ENCODE assay signal across 8 cellular contexts in the genomic region with DNA sequence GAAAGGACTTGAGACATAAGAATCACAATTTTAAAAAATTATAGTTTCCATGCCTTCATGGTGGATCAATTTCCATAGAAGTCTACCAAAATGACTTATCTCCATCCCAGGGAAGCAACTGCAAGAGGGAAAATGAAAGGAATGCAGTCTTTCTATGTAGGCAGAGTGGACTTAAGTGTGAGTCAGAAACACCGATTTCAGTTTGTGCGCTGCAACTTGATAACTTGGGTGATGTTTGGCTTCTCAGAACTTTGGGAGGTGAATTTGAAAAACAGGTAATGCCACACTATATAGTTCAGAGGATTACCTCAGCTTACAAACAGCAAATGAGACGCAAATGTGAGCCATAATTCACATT. TPM values are rescaled to one million over a fixed set of nuclear protein-coding genes. Genes with fewer than 3 reads are reported as not detected.
DNase-seq lines count a peak whose midpoint lies in the region; FAIRE-seq and TF ChIP-seq lines count a peak whose summit lies in the region.

No MANE protein-coding gene starts in this region.

- peaks cover 15% of the 10 kb centered on the region for H3K4me1 Mint-ChIP-seq in glutamatergic neuron (ENCODE audit: low read depth, unreplicated experiment)

- H3K36me3 ChIP-seq in WERI-Rb-1 (no peaks in the 10 kb centered on the region), small intestine (ENCODE audit: control insufficient read depth in 2 of 2, insufficient read depth in 2 of 2, low read length in 2 of 2) (no peaks in the 10 kb centered on the region)

- FAIRE-seq in H54 (lab: Jason Lieb, UNC) (no peak), small intestine (lab: Jason Lieb, UNC) (no peak)

- DNase-seq in H54 (ENCODE audit: insufficient read length, low spot score) (peak; percentile 55), WERI-Rb-1 (no peak), glutamatergic neuron (no peak), small intestine (no peak), DMS114 treated with DMSO at 0.1 percent for 48 hours (lab: John Stamatoyannopoulos, UW; ENCODE audit: unreplicated experiment) (no peak), NCI-H524 treated with DMSO at 0.1 percent for 48 hours (lab: John Stamatoyannopoulos, UW) (no peak), HUDEP-2 (lab: John Stamatoyannopoulos, UW; ENCODE audit: unreplicated experiment in 76 of 76) (no peak), NCI-H2196 treated with DMSO at 0.1 percent for 48 hours (lab: John Stamatoyannopoulos, UW; ENCODE audit: unreplicated experiment) (no peak)

- H3K27ac ChIP-seq in WERI-Rb-1 (no peak overlapping the region), small intestine (ENCODE audit: low read depth in 1 of 2, low read length in 1 of 2) (peak overlapping the region; percentile 86 to 99)

- WGBS in small intestine, 3 donors = 58 to 75% (median 60%) methylated on average over 3 of the region's 3 CpGs

- H3K27me3 Mint-ChIP-seq in glutamatergic neuron (ENCODE audit: unreplicated experiment) = peaks cover 4% of the 10 kb centered on the region

- peak overlapping the region; percentile 96 for H3K4me3 Mint-ChIP-seq in glutamatergic neuron (ENCODE audit: unreplicated experiment)

- H3K9me3 ChIP-seq in WERI-Rb-1 (ENCODE audit: severe bottlenecking) = no peaks in the 10 kb centered on the region
- H3K9me3 ChIP-seq in small intestine (ENCODE audit: control insufficient read depth, low read depth) = no peaks in the 10 kb centered on the region

- no peak for TF ChIP-seq POLR2A in H54 (IDR thresholded peaks at IDR 0.05; ENCODE audit: low read depth, low read length)

- peaks cover 8% of the 10 kb centered on the region for H3K9me3 Mint-ChIP-seq in glutamatergic neuron (ENCODE audit: unreplicated experiment)

- H3K36me3 Mint-ChIP-seq in glutamatergic neuron (ENCODE audit: unreplicated experiment) = no peaks in the 10 kb centered on the region

- TF ChIP-seq CTCF in WERI-Rb-1 (IDR thresholded peaks at IDR 0.05; ENCODE audit: low read depth, low read length) (no peak), glutamatergic neuron (IDR thresholded peaks at IDR 0.05; ENCODE audit: partially characterized antibody, unreplicated experiment) (no peak)

- H3K27me3 ChIP-seq in WERI-Rb-1 (ENCODE audit: insufficient read depth, low read depth, severe bottlenecking) = peaks cover 25% of the 10 kb centered on the region
- H3K27me3 ChIP-seq in small intestine (ENCODE audit: control insufficient read depth in 2 of 2, insufficient read depth in 2 of 2, low read length in 2 of 2) = no peaks in the 10 kb centered on the region

- peak overlapping the region; percentile 97 for H3K27ac Mint-ChIP-seq in glutamatergic neuron (ENCODE audit: unreplicated experiment)

- peaks cover 3% of the 10 kb centered on the region in 2 donors for H3K4me1 ChIP-seq in small intestine (ENCODE audit: control insufficient read depth in 2 of 2, insufficient read depth in 1 of 2, low read depth in 1 of 2, low read length in 1 of 2)

- H3K4me3 ChIP-seq in WERI-Rb-1 (ENCODE audit: low read depth, low read length) = peak overlapping the region; percentile 73
- peak overlapping the region in 1 of 2 donors; percentile 93 for H3K4me3 ChIP-seq in small intestine (ENCODE audit: low read depth in 1 of 2, low read length in 2 of 2)

RNA-seq across cellular contexts. Expression of a gene that starts 0.7 kb away (rescaled TPM):
- 40.2 TPM for total RNA-seq in glutamatergic neuron (ENCODE audit: unreplicated experiment)
- 10 to 100 TPM; 16.7 to 21.5 (median 18.9) TPM for polyA plus RNA-seq in small intestine
